Comparison of ENCODE assay signal across 1 cellular context in the genomic region with DNA sequence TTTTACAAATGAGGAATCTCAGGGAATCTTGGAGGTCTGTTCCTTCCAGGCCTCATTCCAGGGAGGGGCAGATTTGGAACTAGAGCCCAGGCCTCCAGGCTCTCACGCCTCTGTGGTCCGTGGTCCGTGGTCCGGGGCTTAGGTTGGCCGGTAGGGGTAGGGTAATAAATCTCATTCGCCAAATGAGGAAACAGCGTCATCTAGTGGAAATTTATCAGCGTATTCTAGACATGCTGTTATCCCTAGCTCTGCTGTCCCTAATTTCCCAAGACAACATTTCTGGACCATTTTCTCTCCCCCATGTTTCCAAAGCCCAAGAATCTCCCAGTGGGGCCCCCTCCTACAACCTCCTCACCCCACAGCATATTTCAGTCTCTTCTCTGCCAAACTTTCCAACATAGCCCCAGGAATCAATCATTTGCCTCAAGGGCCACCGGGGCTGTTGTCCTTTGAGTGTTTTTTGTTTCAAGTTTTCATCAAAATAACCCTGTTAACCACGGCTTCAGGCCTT.
TF ChIP-seq lines count a peak whose summit lies in the region.

No MANE protein-coding gene starts in this region.

TF ChIP-seq in HepG2, 621 proteins besides CTCF, POLR2A, EP300 and RAD21 (continued from another document):
- TF ChIP-seq, protein P1, sequence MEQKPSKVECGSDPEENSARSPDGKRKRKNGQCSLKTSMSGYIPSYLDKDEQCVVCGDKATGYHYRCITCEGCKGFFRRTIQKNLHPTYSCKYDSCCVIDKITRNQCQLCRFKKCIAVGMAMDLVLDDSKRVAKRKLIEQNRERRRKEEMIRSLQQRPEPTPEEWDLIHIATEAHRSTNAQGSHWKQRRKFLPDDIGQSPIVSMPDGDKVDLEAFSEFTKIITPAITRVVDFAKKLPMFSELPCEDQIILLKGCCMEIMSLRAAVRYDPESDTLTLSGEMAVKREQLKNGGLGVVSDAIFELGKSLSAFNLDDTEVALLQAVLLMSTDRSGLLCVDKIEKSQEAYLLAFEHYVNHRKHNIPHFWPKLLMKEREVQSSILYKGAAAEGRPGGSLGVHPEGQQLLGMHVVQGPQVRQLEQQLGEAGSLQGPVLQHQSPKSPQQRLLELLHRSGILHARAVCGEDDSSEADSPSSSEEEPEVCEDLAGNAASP (CRISPR knock-in tag; IDR thresholded peaks at IDR 0.05; ENCODE audit: borderline replicate concordance) = 0 out of 2 replicates have a peak, but pooled peaks have one; percentile 39
- TF ChIP-seq, protein P2, sequence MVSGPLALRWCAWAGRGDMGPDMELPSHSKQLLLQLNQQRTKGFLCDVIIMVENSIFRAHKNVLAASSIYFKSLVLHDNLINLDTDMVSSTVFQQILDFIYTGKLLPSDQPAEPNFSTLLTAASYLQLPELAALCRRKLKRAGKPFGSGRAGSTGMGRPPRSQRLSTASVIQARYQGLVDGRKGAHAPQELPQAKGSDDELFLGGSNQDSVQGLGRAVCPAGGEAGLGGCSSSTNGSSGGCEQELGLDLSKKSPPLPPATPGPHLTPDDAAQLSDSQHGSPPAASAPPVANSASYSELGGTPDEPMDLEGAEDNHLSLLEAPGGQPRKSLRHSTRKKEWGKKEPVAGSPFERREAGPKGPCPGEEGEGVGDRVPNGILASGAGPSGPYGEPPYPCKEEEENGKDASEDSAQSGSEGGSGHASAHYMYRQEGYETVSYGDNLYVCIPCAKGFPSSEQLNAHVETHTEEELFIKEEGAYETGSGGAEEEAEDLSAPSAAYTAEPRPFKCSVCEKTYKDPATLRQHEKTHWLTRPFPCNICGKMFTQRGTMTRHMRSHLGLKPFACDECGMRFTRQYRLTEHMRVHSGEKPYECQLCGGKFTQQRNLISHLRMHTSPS (CRISPR knock-in tag; IDR thresholded peaks at IDR 0.05; ENCODE audit: low read depth) = no peak
- TF ChIP-seq, protein P3, sequence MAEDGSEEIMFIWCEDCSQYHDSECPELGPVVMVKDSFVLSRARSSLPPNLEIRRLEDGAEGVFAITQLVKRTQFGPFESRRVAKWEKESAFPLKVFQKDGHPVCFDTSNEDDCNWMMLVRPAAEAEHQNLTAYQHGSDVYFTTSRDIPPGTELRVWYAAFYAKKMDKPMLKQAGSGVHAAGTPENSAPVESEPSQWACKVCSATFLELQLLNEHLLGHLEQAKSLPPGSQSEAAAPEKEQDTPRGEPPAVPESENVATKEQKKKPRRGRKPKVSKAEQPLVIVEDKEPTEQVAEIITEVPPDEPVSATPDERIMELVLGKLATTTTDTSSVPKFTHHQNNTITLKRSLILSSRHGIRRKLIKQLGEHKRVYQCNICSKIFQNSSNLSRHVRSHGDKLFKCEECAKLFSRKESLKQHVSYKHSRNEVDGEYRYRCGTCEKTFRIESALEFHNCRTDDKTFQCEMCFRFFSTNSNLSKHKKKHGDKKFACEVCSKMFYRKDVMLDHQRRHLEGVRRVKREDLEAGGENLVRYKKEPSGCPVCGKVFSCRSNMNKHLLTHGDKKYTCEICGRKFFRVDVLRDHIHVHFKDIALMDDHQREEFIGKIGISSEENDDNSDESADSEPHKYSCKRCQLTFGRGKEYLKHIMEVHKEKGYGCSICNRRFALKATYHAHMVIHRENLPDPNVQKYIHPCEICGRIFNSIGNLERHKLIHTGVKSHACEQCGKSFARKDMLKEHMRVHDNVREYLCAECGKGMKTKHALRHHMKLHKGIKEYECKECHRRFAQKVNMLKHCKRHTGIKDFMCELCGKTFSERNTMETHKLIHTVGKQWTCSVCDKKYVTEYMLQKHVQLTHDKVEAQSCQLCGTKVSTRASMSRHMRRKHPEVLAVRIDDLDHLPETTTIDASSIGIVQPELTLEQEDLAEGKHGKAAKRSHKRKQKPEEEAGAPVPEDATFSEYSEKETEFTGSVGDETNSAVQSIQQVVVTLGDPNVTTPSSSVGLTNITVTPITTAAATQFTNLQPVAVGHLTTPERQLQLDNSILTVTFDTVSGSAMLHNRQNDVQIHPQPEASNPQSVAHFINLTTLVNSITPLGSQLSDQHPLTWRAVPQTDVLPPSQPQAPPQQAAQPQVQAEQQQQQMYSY (CRISPR knock-in tag; IDR thresholded peaks at IDR 0.05) = peak; percentile 85
- TF ChIP-seq TARDBP (CRISPR knock-in tag; IDR thresholded peaks at IDR 0.05) = no peak
- TF ChIP-seq SYNCRIP (IDR thresholded peaks at IDR 0.05; ENCODE audit: insufficient read depth, low read depth, low read length) = no peak
- TF ChIP-seq TCF7 (IDR thresholded peaks at IDR 0.05; ENCODE audit: low read depth) = no peak
- TF ChIP-seq NAIF1 (CRISPR knock-in tag; IDR thresholded peaks at IDR 0.05; ENCODE audit: borderline replicate concordance) = no peak
- no peak for TF ChIP-seq ZSCAN25 (CRISPR knock-in tag; IDR thresholded peaks at IDR 0.05)
- 0 out of 2 replicates have a peak, but pooled peaks have one; percentile 20 for TF ChIP-seq MIER2 (CRISPR knock-in tag; IDR thresholded peaks at IDR 0.05)
- TF ChIP-seq, protein P4, sequence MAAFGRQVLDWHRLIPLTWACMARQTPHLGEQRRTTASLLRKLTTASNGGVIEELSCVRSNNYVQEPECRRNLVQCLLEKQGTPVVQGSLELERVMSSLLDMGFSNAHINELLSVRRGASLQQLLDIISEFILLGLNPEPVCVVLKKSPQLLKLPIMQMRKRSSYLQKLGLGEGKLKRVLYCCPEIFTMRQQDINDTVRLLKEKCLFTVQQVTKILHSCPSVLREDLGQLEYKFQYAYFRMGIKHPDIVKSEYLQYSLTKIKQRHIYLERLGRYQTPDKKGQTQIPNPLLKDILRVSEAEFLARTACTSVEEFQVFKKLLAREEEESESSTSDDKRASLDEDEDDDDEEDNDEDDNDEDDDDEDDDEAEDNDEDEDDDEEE (CRISPR knock-in tag; IDR thresholded peaks at IDR 0.05) = no peak
- TF ChIP-seq, protein P5, sequence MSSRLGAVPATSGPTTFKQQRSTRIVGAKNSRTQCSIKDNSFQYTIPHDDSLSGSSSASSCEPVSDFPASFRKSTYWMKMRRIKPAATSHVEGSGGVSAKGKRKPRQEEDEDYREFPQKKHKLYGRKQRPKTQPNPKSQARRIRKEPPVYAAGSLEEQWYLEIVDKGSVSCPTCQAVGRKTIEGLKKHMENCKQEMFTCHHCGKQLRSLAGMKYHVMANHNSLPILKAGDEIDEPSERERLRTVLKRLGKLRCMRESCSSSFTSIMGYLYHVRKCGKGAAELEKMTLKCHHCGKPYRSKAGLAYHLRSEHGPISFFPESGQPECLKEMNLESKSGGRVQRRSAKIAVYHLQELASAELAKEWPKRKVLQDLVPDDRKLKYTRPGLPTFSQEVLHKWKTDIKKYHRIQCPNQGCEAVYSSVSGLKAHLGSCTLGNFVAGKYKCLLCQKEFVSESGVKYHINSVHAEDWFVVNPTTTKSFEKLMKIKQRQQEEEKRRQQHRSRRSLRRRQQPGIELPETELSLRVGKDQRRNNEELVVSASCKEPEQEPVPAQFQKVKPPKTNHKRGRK (CRISPR knock-in tag; IDR thresholded peaks at IDR 0.05) = 0 out of 2 replicates have a peak, but pooled peaks have one; percentile 37
- TF ChIP-seq, protein P6, sequence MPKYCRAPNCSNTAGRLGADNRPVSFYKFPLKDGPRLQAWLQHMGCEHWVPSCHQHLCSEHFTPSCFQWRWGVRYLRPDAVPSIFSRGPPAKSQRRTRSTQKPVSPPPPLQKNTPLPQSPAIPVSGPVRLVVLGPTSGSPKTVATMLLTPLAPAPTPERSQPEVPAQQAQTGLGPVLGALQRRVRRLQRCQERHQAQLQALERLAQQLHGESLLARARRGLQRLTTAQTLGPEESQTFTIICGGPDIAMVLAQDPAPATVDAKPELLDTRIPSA (CRISPR knock-in tag; IDR thresholded peaks at IDR 0.05; ENCODE audit: borderline replicate concordance) = no peak
- TF ChIP-seq, protein P7, sequence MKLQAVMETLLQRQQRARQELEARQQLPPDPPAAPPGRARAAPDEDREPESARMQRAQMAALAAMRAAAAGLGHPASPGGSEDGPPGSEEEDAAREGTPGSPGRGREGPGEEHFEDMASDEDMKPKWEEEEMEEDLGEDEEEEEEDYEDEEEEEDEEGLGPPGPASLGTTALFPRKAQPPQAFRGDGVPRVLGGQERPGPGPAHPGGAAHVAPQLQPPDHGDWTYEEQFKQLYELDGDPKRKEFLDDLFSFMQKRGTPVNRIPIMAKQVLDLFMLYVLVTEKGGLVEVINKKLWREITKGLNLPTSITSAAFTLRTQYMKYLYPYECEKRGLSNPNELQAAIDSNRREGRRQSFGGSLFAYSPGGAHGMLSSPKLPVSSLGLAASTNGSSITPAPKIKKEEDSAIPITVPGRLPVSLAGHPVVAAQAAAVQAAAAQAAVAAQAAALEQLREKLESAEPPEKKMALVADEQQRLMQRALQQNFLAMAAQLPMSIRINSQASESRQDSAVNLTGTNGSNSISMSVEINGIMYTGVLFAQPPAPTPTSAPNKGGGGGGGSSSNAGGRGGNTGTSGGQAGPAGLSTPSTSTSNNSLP (IDR thresholded peaks at IDR 0.05; ENCODE audit: low read depth, low read length) = peak; percentile 82
- TF ChIP-seq FOSL2 (CRISPR knock-in tag; IDR thresholded peaks at IDR 0.05) = peak; percentile 20; the same call in 1 of the 2 replicates
- no peak for TF ChIP-seq TMF1 (CRISPR knock-in tag; IDR thresholded peaks at IDR 0.05; ENCODE audit: low read depth)
- TF ChIP-seq KDM2A (CRISPR knock-in tag; IDR thresholded peaks at IDR 0.05; ENCODE audit: borderline replicate concordance, low read depth) = 0 out of 2 replicates have a peak, but pooled peaks have one; percentile 21
- TF ChIP-seq ZKSCAN8 (CRISPR knock-in tag; IDR thresholded peaks at IDR 0.05; ENCODE audit: borderline replicate concordance) = peak; percentile 50; the same call in 1 of the 2 replicates
- TF ChIP-seq KMT2A (CRISPR knock-in tag; IDR thresholded peaks at IDR 0.05) = no peak
- no peak for TF ChIP-seq FOXA1 (IDR thresholded peaks at IDR 0.05)
- no peak for TF ChIP-seq FOXA1 (CRISPR knock-in tag; IDR thresholded peaks at IDR 0.05)
- TF ChIP-seq KDM4B (CRISPR knock-in tag; IDR thresholded peaks at IDR 0.05) = 0 out of 2 replicates have a peak, but pooled peaks have one; percentile 63
- TF ChIP-seq SMAD3 (CRISPR knock-in tag; IDR thresholded peaks at IDR 0.05) = peak; percentile 64; the same call in 1 of the 2 replicates
- TF ChIP-seq ARNTL (CRISPR knock-in tag; IDR thresholded peaks at IDR 0.05) = no peak
- no peak for TF ChIP-seq ZNF781 (CRISPR knock-in tag; IDR thresholded peaks at IDR 0.05; ENCODE audit: borderline replicate concordance, not compliant biosample characterization)
- TF ChIP-seq RFXAP (CRISPR knock-in tag; IDR thresholded peaks at IDR 0.05; ENCODE audit: borderline replicate concordance) = no peak
- TF ChIP-seq ZNF331 (CRISPR knock-in tag; IDR thresholded peaks at IDR 0.05) = no peak
- TF ChIP-seq, protein P8, sequence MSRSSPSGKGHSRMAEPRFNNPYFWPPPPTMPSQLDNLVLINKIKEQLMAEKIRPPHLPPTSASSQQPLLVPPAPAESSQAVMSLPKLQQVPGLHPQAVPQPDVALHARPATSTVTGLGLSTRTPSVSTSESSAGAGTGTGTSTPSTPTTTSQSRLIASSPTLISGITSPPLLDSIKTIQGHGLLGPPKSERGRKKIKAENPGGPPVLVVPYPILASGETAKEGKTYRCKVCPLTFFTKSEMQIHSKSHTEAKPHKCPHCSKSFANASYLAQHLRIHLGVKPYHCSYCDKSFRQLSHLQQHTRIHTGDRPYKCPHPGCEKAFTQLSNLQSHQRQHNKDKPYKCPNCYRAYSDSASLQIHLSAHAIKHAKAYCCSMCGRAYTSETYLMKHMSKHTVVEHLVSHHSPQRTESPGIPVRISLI (CRISPR knock-in tag; IDR thresholded peaks at IDR 0.05; ENCODE audit: borderline replicate concordance) = no peak
- TF ChIP-seq ZFP36 (IDR thresholded peaks at IDR 0.05; ENCODE audit: borderline replicate concordance, low read depth, low read length, partially characterized antibody) = peak; percentile 41
- no peak for TF ChIP-seq PHF8 (CRISPR knock-in tag; IDR thresholded peaks at IDR 0.05)
